ENCODE assay signal across 8 cellular contexts in genomic region chr2:173354601-173355131, GRCh38. TPM values are rescaled to one million over a fixed set of nuclear protein-coding genes. Genes with fewer than 3 reads are reported as not detected.
DNase-seq lines count a peak whose midpoint lies in the region; ATAC-seq and TF ChIP-seq lines count a peak whose summit lies in the region.

Gene CDCA7, plus strand, starts transcription at chr2:173354872. Its CDS starts 92 bp downstream, at chr2:173354964.

- in situ Hi-C loops in G401 (cut with HindIII; ENCODE audit: low sequenced_read_pairs), result no loop called here

- WGBS in heart right ventricle, 2 donors, result 0% methylated on average over 48 of the region's 48 CpGs

- peak within 1 kb of the TSS; percentile 42 to 76 (median 64) for H3K4me3 ChIP-seq in heart right ventricle

- H3K27ac ChIP-seq in heart right ventricle, result peak within 1 kb of the TSS in 8 of 10 donors; percentile 30 to 79 (median 66)

- H3K4me1 ChIP-seq in heart right ventricle, result peaks cover 0 to 24% (median 16%) of the 10 kb centered on the region in 9 donors

- H3K27me3 ChIP-seq in heart right ventricle, result peaks cover 0 to 65% (median 50%) of the 10 kb centered on the region in 7 donors

- H3K36me3 ChIP-seq in heart right ventricle, result no peaks in the 10 kb centered on the region

- no peaks in the 10 kb centered on the region for H3K9me3 ChIP-seq in heart right ventricle

- peaks cover 0 to 9% of the 10 kb centered on the region in 2 donors for H3K9me3 Mint-ChIP-seq in activated naive CD4-positive, alpha-beta T cell treated with anti-CD3 and anti-CD28 coated beads, Interleukin-2, amount 50 U/mL, for 72 hours

- peak; percentile 72 to 86 for ATAC-seq in activated naive CD4-positive, alpha-beta T cell treated with anti-CD3 and anti-CD28 coated beads, Interleukin-2, amount 50 U/mL, for 72 hours
- ATAC-seq in heart right ventricle, result peak; percentile 83 to 94 (median 90)

- peak within 1 kb of the TSS; percentile 86 to 97 for H3K27ac Mint-ChIP-seq in activated naive CD4-positive, alpha-beta T cell treated with anti-CD3 and anti-CD28 coated beads, Interleukin-2, amount 50 U/mL, for 72 hours

- DNase-seq in G401 (ENCODE audit: low spot score), result peak; percentile 8
- DNase-seq in GOT3 (lab: John Stamatoyannopoulos, UW), result peak; percentile 31
- DNase-seq in SK-N-DZ (ENCODE audit: low spot score), result peak; percentile 83
- DNase-seq in activated naive CD4-positive, alpha-beta T cell treated with anti-CD3 and anti-CD28 coated beads, Interleukin-2, amount 50 U/mL, for 72 hours (ENCODE audit: low spot score in 2 of 2), result peak; percentile 63 to 84
- DNase-seq in heart right ventricle, result peak; percentile 39 to 62
- peak; percentile 97 for DNase-seq in retina
- no peak for DNase-seq in effector CD8-positive, alpha-beta T cell (lab: John Stamatoyannopoulos, UW)

- H3K36me3 Mint-ChIP-seq in activated naive CD4-positive, alpha-beta T cell treated with anti-CD3 and anti-CD28 coated beads, Interleukin-2, amount 50 U/mL, for 72 hours, result peaks cover 20 to 50% of the 10 kb centered on the region in 2 donors

- intact Hi-C loops in heart right ventricle (cut with DNase I), result no loop called here

- 0 out of 2 replicates have a peak, but pooled peaks have one; percentile 10 for TF ChIP-seq CTCF in LNCAP (IDR thresholded peaks at IDR 0.05)
- peak in 3 of 9 donors; percentile 13 to 25 (median 25) for TF ChIP-seq CTCF in heart right ventricle (IDR thresholded peaks at IDR 0.05)

RNA-seq across cellular contexts. Expression of gene CDCA7, which starts in this region (rescaled TPM):
- 36.7 and 37.1 TPM in 2 replicates for total RNA-seq in G401 (2014; rRNA removed; shearing (Covaris generic))
- 80.4 and 81.2 TPM in 2 replicates for polyA plus RNA-seq in SK-N-DZ (2014; cell fraction: cytosol; rRNA removed)
- 167 and 207 TPM in 2 replicates for polyA plus RNA-seq in SK-N-DZ (2014; cell fraction: nucleus; rRNA removed)
- total RNA-seq in activated naive CD4-positive, alpha-beta T cell treated with anti-CD3 and anti-CD28 coated beads, Interleukin-2, amount 50 U/mL, for 72 hours, result 10 to 100 TPM; 18.1 to 82.5 TPM
- 1 to 10 TPM in 5 of 10 donors, under 1 TPM in 5; 0.59 to 1.6 (median 1.0) TPM for total RNA-seq in heart right ventricle
- 1 to 10 TPM in 1 of 2 donors, under 1 TPM in 1; 0.33 to 1.8 TPM for polyA plus RNA-seq in heart right ventricle

Comparison
In these comparisons a context has a peak if more than half of its experiments do, and no peak if none do; other contexts are left out.
1. RNA of gene CDCA7 (total RNA-seq): 18.1 to 82.5 TPM in activated naive CD4-positive, alpha-beta T cell treated with anti-CD3 and anti-CD28 coated beads, Interleukin-2, amount 50 U/mL, for 72 hours and 36.7 to 37.1 TPM in G401; 0.59 to 1.6 TPM in heart right ventricle; every median in the first group is over 4 times any median in the second.